33 cellular contexts compared by ENCODE assay signal in the genomic region with DNA sequence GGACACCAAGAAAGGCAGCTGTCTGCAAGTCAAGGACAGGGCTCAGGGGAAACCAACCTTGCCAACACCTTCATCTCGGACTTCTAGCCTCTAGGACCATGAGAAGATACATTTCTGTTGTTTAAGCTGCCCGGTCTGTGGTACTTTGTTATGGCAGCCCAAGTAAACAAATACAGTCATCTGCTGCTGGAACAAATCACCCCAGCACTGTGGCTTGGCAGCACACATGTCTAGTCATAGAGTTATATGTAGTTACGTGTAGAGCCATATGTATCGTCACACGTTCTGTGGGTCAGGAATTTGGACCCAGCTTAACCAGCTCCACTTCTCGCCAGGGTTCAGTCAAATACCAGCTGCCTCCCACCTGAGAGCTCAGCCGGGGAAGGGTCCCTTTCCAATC. TPM values are rescaled to one million over a fixed set of nuclear protein-coding genes. Genes with fewer than 3 reads are reported as not detected.
A peak's percentile ranks its signal among the peaks of the same experiment; 100 is the strongest.
DNase-seq lines count a peak whose midpoint lies in the region; ATAC-seq and TF ChIP-seq lines count a peak whose summit lies in the region.
"Had no signal": no experiment of that assay in that cellular context is flagged by ENCODE, and none has a peak within 500 bp of the region (broad histone marks: within the 10 kb centered on the region; RNA-seq: fewer than 3 reads in every experiment).

No MANE protein-coding gene starts in this region.

- H3K27me3 ChIP-seq in WERI-Rb-1 (ENCODE audit: insufficient read depth, low read depth, severe bottlenecking) (no peaks in the 10 kb centered on the region), fibroblast of lung (ENCODE audit: control insufficient read depth, insufficient read depth, low read length) (no peaks in the 10 kb centered on the region), skeletal muscle tissue (ENCODE audit: control insufficient read depth in 3 of 3, insufficient read depth in 3 of 3, low read length in 3 of 3) (no peaks in the 10 kb centered on the region)
- H3K27me3 ChIP-seq: colonic mucosa, gastroesophageal sphincter, left lung, upper lobe of right lung had no signal

- no peak overlapping the region for H2AFZ ChIP-seq in fibroblast of lung (ENCODE audit: low read length)

- H3K27ac ChIP-seq in WERI-Rb-1 (peak overlapping the region; percentile 58), fibroblast of lung (ENCODE audit: insufficient read depth, low read length) (no peak overlapping the region), skeletal muscle tissue (ENCODE audit: low read depth, low read length) (peak overlapping the region; percentile 41)
- H3K27ac ChIP-seq: C4-2B, colonic mucosa, gastroesophageal sphincter, HL-60, left lung, upper lobe of right lung had no signal

- H3K4me2 ChIP-seq in fibroblast of lung (ENCODE audit: extremely low read depth, insufficient read depth, low read length) = no peak overlapping the region

- TF ChIP-seq CTCF in WERI-Rb-1 (IDR thresholded peaks at IDR 0.05; ENCODE audit: low read depth, low read length) (no peak), fibroblast of lung (conservative IDR thresholded peaks at IDR 0.05 in 1 of 2, IDR thresholded peaks at IDR 0.05 in 1 of 2; ENCODE audit: low read depth in 1 of 2, low read length in 2 of 2) (no peak)

- H3K9me3 ChIP-seq in WERI-Rb-1 (ENCODE audit: severe bottlenecking) (no peaks in the 10 kb centered on the region), fibroblast of lung (ENCODE audit: control insufficient read depth, insufficient read depth, low read depth, low read length) (no peaks in the 10 kb centered on the region), skeletal muscle tissue (ENCODE audit: control insufficient read depth in 3 of 3, low read length in 3 of 3) (no peaks in the 10 kb centered on the region)
- H3K9me3 ChIP-seq: colonic mucosa, gastroesophageal sphincter, left lung, upper lobe of right lung had no signal

- peaks cover 5% of the 10 kb centered on the region; the same call in 1 of the 2 replicates for H3K36me3 ChIP-seq in WERI-Rb-1
- H3K36me3 ChIP-seq in fibroblast of lung (ENCODE audit: control insufficient read depth, insufficient read depth, low read length) = no peaks in the 10 kb centered on the region
- no peaks in the 10 kb centered on the region for H3K36me3 ChIP-seq in skeletal muscle tissue (ENCODE audit: control insufficient read depth in 3 of 3, insufficient read depth in 3 of 3, low read length in 3 of 3)
- H3K36me3 ChIP-seq: colonic mucosa, gastroesophageal sphincter, left lung, upper lobe of right lung had no signal

- no peak for ATAC-seq in sciatic nerve
- ATAC-seq: gastroesophageal sphincter; HepG2; left lung; naive thymus-derived CD4-positive, alpha-beta T cell; Panc1; upper lobe of right lung; WTC11 had no signal

- H4K20me1 ChIP-seq in fibroblast of lung (ENCODE audit: control insufficient read depth, extremely low read depth, insufficient read depth, low read length) = no peaks in the 10 kb centered on the region

- peaks cover 18% of the 10 kb centered on the region for H3K79me2 ChIP-seq in fibroblast of lung (ENCODE audit: control insufficient read depth, insufficient read depth, low read length)

- intact Hi-C loops in sciatic nerve (cut with DNase I) = no loop called here

- peaks cover 12% of the 10 kb centered on the region for H3K4me1 ChIP-seq in fibroblast of lung (ENCODE audit: control insufficient read depth, extremely low read depth, insufficient read depth, low read length)
- peaks cover 9 to 22% (median 18%) of the 10 kb centered on the region in 3 donors for H3K4me1 ChIP-seq in skeletal muscle tissue (ENCODE audit: control insufficient read depth in 3 of 3, insufficient read depth in 3 of 3, low read length in 3 of 3)

- no peak overlapping the region for H3K4me3 ChIP-seq in WERI-Rb-1 (ENCODE audit: low read depth, low read length)
- H3K4me3 ChIP-seq in fibroblast of lung (replicated peaks in 1 of 4; ENCODE audit: control extremely low read depth in 1 of 4, insufficient read depth in 1 of 4, low read depth in 3 of 4, low read length in 4 of 4) = no peak overlapping the region
- no peak overlapping the region for H3K4me3 ChIP-seq in skeletal muscle tissue (ENCODE audit: low read length in 3 of 3)
- H3K4me3 ChIP-seq: colonic mucosa, gastroesophageal sphincter, left lung, upper lobe of right lung had no signal

- DNase-seq in ELR (ENCODE audit: low read depth) (peak; percentile 3), WERI-Rb-1 (peak; percentile 81), fibroblast of lung (ENCODE audit: low read depth in 2 of 2) (peak; percentile 12 to 19), sciatic nerve (ENCODE audit: low spot score) (no peak), SW 1271 (lab: John Stamatoyannopoulos, UW) (no peak)
- no peak for DNase-seq in NK-92 treated with Interleukin-12 subunit alpha and Interleukin-12 subunit beta, amount 100 ng/mL, for 24 hours (lab: John Stamatoyannopoulos, UW)
- DNase-seq: activated naive CD4-positive, alpha-beta T cell treated with anti-CD3 and anti-CD28 coated beads, Interleukin-2, amount 10 ng/mL, durations not matched to agents 7 days and 5 days; Calu3; colonic mucosa; DMS79 treated with DMSO at 0.1 percent for 48 hours; effector CD8-positive, alpha-beta T cell; hypothalamus; left lung; naive thymus-derived CD4-positive, alpha-beta T cell; NCI-H1092 treated with DMSO at 0.1 percent for 48 hours; NCI-H1930; NCI-H69; retina; SHP77 treated with DMSO at 0.1 percent for 48 hours; stimulated activated CD4-positive, alpha-beta T cell treated with anti-CD3 and anti-CD28 coated beads, Interleukin-4, amount 100 ng/mL, for 1 hour; substantia nigra; upper lobe of right lung had no signal

- H3K9ac ChIP-seq in fibroblast of lung (ENCODE audit: insufficient read depth, low read length) = no peak overlapping the region
- H3K9ac ChIP-seq in skeletal muscle tissue (ENCODE audit: low read depth in 1 of 3, low read length in 3 of 3) = no peak overlapping the region

RNA-seq across cellular contexts. Expression of a gene that starts 2.5 kb away (rescaled TPM):
- total RNA-seq in fibroblast of lung (not detected in 2 replicates), skeletal muscle tissue (not detected), sciatic nerve (not detected)
- polyA plus RNA-seq in fibroblast of lung = not detected in 2 replicates
- polyA plus RNA-seq in fibroblast of lung (2012) = not detected in 2 replicates
- not detected in 2 replicates for polyA minus RNA-seq in fibroblast of lung (ENCODE audit: low replicate concordance)
- total RNA-seq: Calu3; colonic mucosa; epithelial cell of proximal tubule; gastroesophageal sphincter; HepG2; left lung; mesothelial cell of epicardium; naive thymus-derived CD4-positive, alpha-beta T cell; osteocyte; upper lobe of right lung; WTC11 had no signal
- polyA plus RNA-seq: AG04450; HepG2; naive thymus-derived CD4-positive, alpha-beta T cell had no signal

RNA-seq across cellular contexts. Expression of a gene that starts 2.7 kb away (rescaled TPM):
- 41.8 and 52.9 TPM in 2 replicates for total RNA-seq in fibroblast of lung
- polyA plus RNA-seq in fibroblast of lung = 13.2 and 19.2 TPM in 2 replicates
- 15.5 and 18.1 TPM in 2 replicates for polyA plus RNA-seq in fibroblast of lung (2012)
- polyA minus RNA-seq in fibroblast of lung (ENCODE audit: low replicate concordance) = 172 and 236 TPM in 2 replicates
- 43.8 TPM for total RNA-seq in skeletal muscle tissue
- total RNA-seq in sciatic nerve = 67.8 TPM

Comparison
In these comparisons a context has a peak if more than half of its experiments do, and no peak if none do; other contexts are left out.
1. DNase-seq: peak in ELR (single experiment), WERI-Rb-1 (single experiment) and fibroblast of lung (2 of 2); none in sciatic nerve (single experiment), SW 1271 (0 of 2) and NK-92 treated with Interleukin-12 subunit alpha and Interleukin-12 subunit beta, amount 100 ng/mL, for 24 hours (single experiment).